8 cellular contexts compared by ENCODE assay signal in the genomic region with DNA sequence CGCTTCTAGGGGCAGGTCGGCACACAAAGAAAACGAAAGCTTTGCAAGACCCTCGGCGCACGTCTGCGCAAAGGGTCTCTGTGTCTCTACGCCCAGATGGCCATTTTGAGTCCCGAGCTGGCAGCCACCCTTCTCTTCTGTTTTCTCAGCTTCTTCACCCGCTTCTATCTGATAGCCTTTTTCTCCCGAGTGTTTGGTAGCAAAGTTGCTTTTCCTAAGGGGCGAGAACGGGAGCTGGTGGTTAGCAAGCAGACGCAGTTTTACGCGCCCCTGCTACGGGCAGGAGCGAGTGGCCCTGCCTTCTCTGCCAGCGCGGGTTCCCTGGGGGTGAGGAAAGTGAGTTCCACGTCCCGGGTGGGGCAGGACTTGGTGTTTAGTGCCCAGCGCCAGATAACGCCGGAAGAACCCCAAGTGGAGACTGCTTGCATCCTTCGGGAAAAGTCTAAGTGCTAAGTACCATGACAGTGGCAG. TPM values are rescaled to one million over a fixed set of nuclear protein-coding genes. Genes with fewer than 3 reads are reported as not detected.
A peak's percentile ranks its signal among the peaks of the same experiment; 100 is the strongest.
DNase-seq lines count a peak whose midpoint lies in the region; ATAC-seq, FAIRE-seq and TF ChIP-seq lines count a peak whose summit lies in the region.

No MANE protein-coding gene starts in this region.

- H2AK5ac ChIP-seq in neuronal stem cell (ENCODE audit: low read depth, low read length): no peak overlapping the region

- peak; percentile 13 for DNase-seq in T-helper 2 cell treated with Interferon-gamma antibody and Interleukin-4, amounts not matched to agents 5 μg/mL and 100 μg/mL, for 36 hours (ENCODE audit: low spot score)
- DNase-seq in esophagus muscularis mucosa (ENCODE audit: extremely low spot score) (no peak), neuronal stem cell (ENCODE audit: low spot score) (no peak), NCI-H187 treated with DMSO at 0.1 percent for 48 hours (lab: John Stamatoyannopoulos, UW) (no peak), D721Med (ENCODE audit: insufficient read length, low spot score) (no peak)

- peaks cover 3% of the 10 kb centered on the region for H3K79me1 ChIP-seq in neuronal stem cell (ENCODE audit: low read depth, low read length)

- peak overlapping the region; percentile 30 for H2BK12ac ChIP-seq in neuronal stem cell (ENCODE audit: low read length)

- no peak for ATAC-seq in HG02798 (IDR thresholded peaks at IDR 0.05; ENCODE audit: poor library complexity, unreplicated experiment)

- H3K4me3 ChIP-seq in BLaER1 treated with 17β-estradiol and CSF1 and Interleukin-3, amounts not matched to agents 10 nM and 100 nM: peak overlapping the region; percentile 47 to 70 (median 60)
- H3K4me3 ChIP-seq in HUES6 (ENCODE audit: low read depth, low read length) (peak overlapping the region; percentile 61), esophagus muscularis mucosa (peak overlapping the region; percentile 39 to 57 (median 42)), neuronal stem cell (ENCODE audit: low read length in 2 of 2) (peak overlapping the region in 1 of 2 donors; percentile 52)

- peaks cover 27% of the 10 kb centered on the region for H3K27me3 Mint-ChIP-seq in T-helper 2 cell treated with Interferon-gamma antibody and Interleukin-4, amounts not matched to agents 5 μg/mL and 100 μg/mL, for 36 hours (ENCODE audit: low read depth)

- no peaks in the 10 kb centered on the region for H3K9me3 ChIP-seq in BLaER1 treated with 17β-estradiol and CSF1 and Interleukin-3, amounts not matched to agents 10 nM and 100 nM (replicated peaks in 1 of 11)
- H3K9me3 ChIP-seq in HUES6 (ENCODE audit: control insufficient read depth, insufficient read depth, low read depth, low read length) (no peaks in the 10 kb centered on the region), esophagus muscularis mucosa (no peaks in the 10 kb centered on the region), neuronal stem cell (replicated peaks in 1 of 2; ENCODE audit: control insufficient read depth in 2 of 2, insufficient read depth in 1 of 2, low read depth in 1 of 2, low read length in 2 of 2) (no peaks in the 10 kb centered on the region)

- H2BK120ac ChIP-seq in neuronal stem cell (ENCODE audit: low read depth, low read length): peak overlapping the region; percentile 76

- H3K4me1 ChIP-seq in BLaER1 treated with 17β-estradiol and CSF1 and Interleukin-3, amounts not matched to agents 10 nM and 100 nM: peaks cover 16 to 28% (median 21%) of the 10 kb centered on the region in 10 experiments
- H3K4me1 ChIP-seq in HUES6 (ENCODE audit: control insufficient read depth, insufficient read depth, low read length): peaks cover 8% of the 10 kb centered on the region; the same call in 1 of the 2 replicates
- peaks cover 23 to 32% (median 30%) of the 10 kb centered on the region in 4 donors for H3K4me1 ChIP-seq in esophagus muscularis mucosa
- H3K4me1 ChIP-seq in neuronal stem cell (ENCODE audit: control insufficient read depth in 2 of 2, insufficient read depth in 1 of 2, low read depth in 1 of 2, low read length in 2 of 2): peaks cover 0 to 9% of the 10 kb centered on the region in 2 donors

- H3K14ac ChIP-seq in neuronal stem cell (ENCODE audit: low read length): no peak overlapping the region

- TF ChIP-seq CTCF in esophagus muscularis mucosa (IDR thresholded peaks at IDR 0.05): no peak
- no peak for TF ChIP-seq CTCF in D721Med (IDR thresholded peaks at IDR 0.05; ENCODE audit: insufficient read depth, missing control alignments)

- H3K9me3 Mint-ChIP-seq in T-helper 2 cell treated with Interferon-gamma antibody and Interleukin-4, amounts not matched to agents 5 μg/mL and 100 μg/mL, for 36 hours: no peaks in the 10 kb centered on the region

- H3K36me3 ChIP-seq in BLaER1 treated with 17β-estradiol and CSF1 and Interleukin-3, amounts not matched to agents 10 nM and 100 nM: no peaks in the 10 kb centered on the region
- H3K36me3 ChIP-seq in HUES6 (ENCODE audit: control insufficient read depth, insufficient read depth, low read length) (no peaks in the 10 kb centered on the region), esophagus muscularis mucosa (no peaks in the 10 kb centered on the region), neuronal stem cell (replicated peaks in 1 of 2; ENCODE audit: control insufficient read depth in 2 of 2, insufficient read depth in 2 of 2, low read length in 2 of 2) (no peaks in the 10 kb centered on the region)

- peak overlapping the region; percentile 65 for H3K23ac ChIP-seq in neuronal stem cell (ENCODE audit: low read depth, low read length, poor library complexity)

- H2BK5ac ChIP-seq in neuronal stem cell (ENCODE audit: low read length): no peak overlapping the region

- peak overlapping the region; percentile 54 to 78 (median 70); a peak in 20 of 22 replicates for H3K27ac ChIP-seq in BLaER1 treated with 17β-estradiol and CSF1 and Interleukin-3, amounts not matched to agents 10 nM and 100 nM
- H3K27ac ChIP-seq in HUES6 (ENCODE audit: low read depth, low read length): no peak overlapping the region
- no peak overlapping the region for H3K27ac ChIP-seq in esophagus muscularis mucosa (replicated peaks in 1 of 4)
- H3K27ac ChIP-seq in neuronal stem cell (replicated peaks; ENCODE audit: low read length): no peak overlapping the region

- H4K91ac ChIP-seq in neuronal stem cell (ENCODE audit: low read depth, low read length, poor library complexity): no peak overlapping the region

- H2BK15ac ChIP-seq in neuronal stem cell (ENCODE audit: low read length): no peak overlapping the region

- peak overlapping the region; percentile 88 for H3K4me3 Mint-ChIP-seq in T-helper 2 cell treated with Interferon-gamma antibody and Interleukin-4, amounts not matched to agents 5 μg/mL and 100 μg/mL, for 36 hours

- peaks cover 29% of the 10 kb centered on the region for H3K4me1 Mint-ChIP-seq in T-helper 2 cell treated with Interferon-gamma antibody and Interleukin-4, amounts not matched to agents 5 μg/mL and 100 μg/mL, for 36 hours (ENCODE audit: low read depth)

- H2AFZ ChIP-seq in neuronal stem cell (ENCODE audit: low read length): peak overlapping the region; percentile 86

- H3K4ac ChIP-seq in neuronal stem cell (ENCODE audit: low read length): no peak overlapping the region

- H4K8ac ChIP-seq in neuronal stem cell (ENCODE audit: low read depth, low read length): no peak overlapping the region

- H3K27me3 ChIP-seq in BLaER1 treated with 17β-estradiol and CSF1 and Interleukin-3, amounts not matched to agents 10 nM and 100 nM: peaks cover 0 to 21% (median 11%) of the 10 kb centered on the region in 11 experiments; a peak in 18 of 22 replicates
- H3K27me3 ChIP-seq in HUES6 (ENCODE audit: control insufficient read depth, insufficient read depth, low read length) (no peaks in the 10 kb centered on the region), esophagus muscularis mucosa (peaks cover 0 to 35% (median 8%) of the 10 kb centered on the region in 4 donors), neuronal stem cell (ENCODE audit: control insufficient read depth in 3 of 3, insufficient read depth in 3 of 3, low read depth in 1 of 3, low read length in 3 of 3) (peaks cover 0 to 7% (median 0%) of the 10 kb centered on the region in 3 experiments)

- TF ChIP-seq POLR2A in esophagus muscularis mucosa (IDR thresholded peaks at IDR 0.05; ENCODE audit: low read depth): no peak

- peak overlapping the region; percentile 43 to 81 (median 72) for H3K4me2 ChIP-seq in BLaER1 treated with 17β-estradiol and CSF1 and Interleukin-3, amounts not matched to agents 10 nM and 100 nM
- H3K4me2 ChIP-seq in neuronal stem cell (ENCODE audit: insufficient read depth, low read length, poor library complexity, severe bottlenecking): peak overlapping the region; percentile 52

- intact Hi-C loops in esophagus muscularis mucosa (cut with DNase I): loop anchor here (10.0 kb wide), 1 partner anchor 419 kb away; no protein-coding TSS in a partner anchor

- FAIRE-seq in D721Med (lab: Jason Lieb, UNC): no peak

- no peak overlapping the region for H3K27ac Mint-ChIP-seq in T-helper 2 cell treated with Interferon-gamma antibody and Interleukin-4, amounts not matched to agents 5 μg/mL and 100 μg/mL, for 36 hours

- H3K36me3 Mint-ChIP-seq in T-helper 2 cell treated with Interferon-gamma antibody and Interleukin-4, amounts not matched to agents 5 μg/mL and 100 μg/mL, for 36 hours (ENCODE audit: low read depth): peaks cover 2% of the 10 kb centered on the region

- peaks cover 5 to 20% (median 13%) of the 10 kb centered on the region in 11 experiments; a peak in 19 of 22 replicates for H4K20me1 ChIP-seq in BLaER1 treated with 17β-estradiol and CSF1 and Interleukin-3, amounts not matched to agents 10 nM and 100 nM

- no peak for TF ChIP-seq EP300 in esophagus muscularis mucosa (IDR thresholded peaks at IDR 0.05)

- WGBS in esophagus muscularis mucosa: 14% methylated on average over 26 of the region's 26 CpGs
- no CpG with 5 or more reads among the region's 26 CpGs for WGBS in neuronal stem cell (ENCODE audit: extremely low coverage in 2 of 2, insufficient read length in 2 of 2, insufficient replicate concordance in 1 of 2), 2 donors

- H3K18ac ChIP-seq in neuronal stem cell (ENCODE audit: low read length): peak overlapping the region; percentile 48

- peak overlapping the region; percentile 67 to 81 (median 77) for H3K9ac ChIP-seq in BLaER1 treated with 17β-estradiol and CSF1 and Interleukin-3, amounts not matched to agents 10 nM and 100 nM
- H3K9ac ChIP-seq in HUES6 (ENCODE audit: low read length): peak overlapping the region; percentile 52
- peak overlapping the region; percentile 72 for H3K9ac ChIP-seq in neuronal stem cell (ENCODE audit: low read depth, low read length, poor library complexity)

RNA-seq across cellular contexts. Expression of gene MKRN2, which starts 2.9 kb away (rescaled TPM):
- 10 to 100 TPM; 29.5 to 55.1 (median 38.0) TPM for total RNA-seq in esophagus muscularis mucosa
- 16.8 TPM for polyA plus RNA-seq in neuronal stem cell (2013, experiment 1 of 2)
- polyA plus RNA-seq in neuronal stem cell (2013, experiment 2 of 2): 16.7 TPM

RNA-seq across cellular contexts. Expression of gene MKRN2OS, which starts 8.7 kb away (rescaled TPM):
- not detected for total RNA-seq in esophagus muscularis mucosa
- polyA plus RNA-seq in neuronal stem cell (2013, experiment 1 of 2): not detected
- not detected for polyA plus RNA-seq in neuronal stem cell (2013, experiment 2 of 2)

Comparison
In these comparisons a context has a peak if more than half of its experiments do, and no peak if none do; other contexts are left out.
1. H3K27ac ChIP-seq: peak in BLaER1 treated with 17β-estradiol and CSF1 and Interleukin-3, amounts not matched to agents 10 nM and 100 nM (11 of 11); none in HUES6 (single experiment), esophagus muscularis mucosa (0 of 4) and neuronal stem cell (single experiment).
2. Peak in every context shown above with its lines, with median percentiles within 50 percentile points of each other: H3K9ac ChIP-seq.